Comparison of ENCODE assay signal across 10 cellular contexts in genomic region chr5:159022178-159022556, GRCh38.
DNase-seq lines count a peak whose midpoint lies in the region; ATAC-seq and TF ChIP-seq lines count a peak whose summit lies in the region.
"Had no signal": no experiment of that assay in that cellular context is flagged by ENCODE, and none has a peak within 500 bp of the region (broad histone marks: within the 10 kb centered on the region; RNA-seq: fewer than 3 reads in every experiment).

No MANE protein-coding gene starts in this region.

- H3K36me3 ChIP-seq in hepatocyte (replicated peaks; ENCODE audit: insufficient read depth, low read depth), result no peaks in the 10 kb centered on the region
- no peaks in the 10 kb centered on the region for H3K36me3 ChIP-seq in testis (ENCODE audit: low read depth, missing control alignments)
- H3K36me3 ChIP-seq: neutrophil had no signal

- H3K9me3 ChIP-seq in hepatocyte (ENCODE audit: low read depth) (no peaks in the 10 kb centered on the region), testis (no peaks in the 10 kb centered on the region)
- H3K9me3 ChIP-seq: neutrophil had no signal

- H3K27ac ChIP-seq in hepatocyte (peak overlapping the region; percentile 53), testis (no peak overlapping the region)
- H3K27ac ChIP-seq: neutrophil had no signal

- WGBS in hepatocyte (ENCODE audit: low lambda C conversion rate, missing lambda C conversion rate), result 47% methylated on average over 9 of the region's 9 CpGs
- 10 to 25% methylated on average over 9 of the region's 9 CpGs for WGBS in testis, 2 donors

- DNase-seq in HEK293T (ENCODE audit: extremely low spot score), result peak; percentile 40
- DNase-seq in astrocyte of the spinal cord (ENCODE audit: low read depth, low spot score), result peak; percentile 73
- DNase-seq in hepatocyte (ENCODE audit: low spot score), result peak; percentile 26
- peak; percentile 34 for DNase-seq in testis
- no peak for DNase-seq in activated effector memory CD4-positive, alpha-beta T cell treated with Interleukin-2 at 50 U/mL for 16 hours
- DNase-seq in RKO (ENCODE audit: low spot score), result no peak
- no peak for DNase-seq in ACHN

- no peaks in the 10 kb centered on the region for H4K20me1 ChIP-seq in hepatocyte (ENCODE audit: insufficient read depth, poor library complexity, severe bottlenecking)

- TF ChIP-seq CTCF in astrocyte of the spinal cord (IDR thresholded peaks at IDR 0.05; ENCODE audit: low read depth, low read length) (no peak), hepatocyte (IDR thresholded peaks at IDR 0.05; ENCODE audit: poor library complexity) (no peak), testis (IDR thresholded peaks at IDR 0.05) (no peak)

- intact Hi-C loops in testis (cut with DNase I; ENCODE audit: low total_unique reads), result no loop called here

- POLR2A ChIA-PET in HEK293T (lab: Yijun Ruan, JAX), result no interaction called here

- in situ Hi-C loops in astrocyte of the spinal cord (cut with HindIII; ENCODE audit: low sequenced_read_pairs), result no loop called here
- in situ Hi-C loops in ACHN (cut with HindIII; ENCODE audit: low pct_ligation_motif_present, low pct_unique_long_range_greater_than_20kb, low sequenced_read_pairs), result no loop called here

- TF ChIP-seq POLR2A in testis (IDR thresholded peaks at IDR 0.05), result no peak

- no peak for ATAC-seq in GM18858 (IDR thresholded peaks at IDR 0.05; ENCODE audit: unreplicated experiment)
- ATAC-seq: stimulated activated memory B cell treated with anti-CD40 and anti-IgM and Interleukin-4, amounts not matched to agents 10 μg/mL and 1 μg/mL and 100 μg/mL, for 72 hours had no signal

- H3K4me1 ChIP-seq in hepatocyte (ENCODE audit: insufficient read depth) (peaks cover 11% of the 10 kb centered on the region), testis (peaks cover 19% of the 10 kb centered on the region)

- H3K27me3 ChIP-seq in hepatocyte (no peaks in the 10 kb centered on the region), testis (no peaks in the 10 kb centered on the region)
- H3K27me3 ChIP-seq: neutrophil had no signal

- peak overlapping the region; percentile 69 for H3K4me2 ChIP-seq in hepatocyte

- no peak overlapping the region for H2AFZ ChIP-seq in hepatocyte

- H3K4me3 ChIP-seq in astrocyte of the spinal cord (ENCODE audit: low read depth, low read length) (no peak overlapping the region), hepatocyte (no peak overlapping the region), testis (no peak overlapping the region)

- CTCF ChIA-PET in HEK293T (lab: Yijun Ruan, JAX), result no interaction called here

- no peaks in the 10 kb centered on the region for H3K9me2 ChIP-seq in hepatocyte (replicated peaks; ENCODE audit: insufficient read depth)

- no peaks in the 10 kb centered on the region for H3K79me2 ChIP-seq in hepatocyte

TF ChIP-seq in HEK293T, 16 proteins besides CTCF, POLR2A, EP300 and RAD21:
- no peak for TF ChIP-seq HDGF (IDR thresholded peaks at IDR 0.05; ENCODE audit: borderline replicate concordance)
- TF ChIP-seq PKNOX1 (IDR thresholded peaks at IDR 0.05), result peak; percentile 48; the same call in 1 of the 2 replicates
- no peak for TF ChIP-seq SP1 (IDR thresholded peaks at IDR 0.05)
- TF ChIP-seq L3MBTL2 (conservative IDR thresholded peaks at IDR 0.05), result no peak; the same call in 1 of the 2 replicates

Comparison
In these comparisons a context has a peak if more than half of its experiments do, and no peak if none do; other contexts are left out.
1. DNase-seq: peak in HEK293T (single experiment), astrocyte of the spinal cord (single experiment), hepatocyte (single experiment) and testis (single experiment); none in activated effector memory CD4-positive, alpha-beta T cell treated with Interleukin-2 at 50 U/mL for 16 hours (single experiment), RKO (single experiment) and ACHN (single experiment).